In genomic region chr2:160752475-160753330, GRCh38 we compare ENCODE assay signal across 12 cellular contexts.
DNase-seq lines count a peak whose midpoint lies in the region; ATAC-seq and TF ChIP-seq lines count a peak whose summit lies in the region.
"Had no signal": no experiment of that assay in that cellular context is flagged by ENCODE, and none has a peak within 500 bp of the region (broad histone marks: within the 10 kb centered on the region; RNA-seq: fewer than 3 reads in every experiment).

No MANE protein-coding gene starts in this region.

- no peaks in the 10 kb centered on the region for H3K27me3 ChIP-seq in SJSA1 (replicated peaks)

- ATAC-seq in activated CD4-positive, alpha-beta T cell treated with anti-CD3 and anti-CD28 coated beads for 36 hours = no peak
- ATAC-seq in GM19452 (IDR thresholded peaks at IDR 0.05; ENCODE audit: unreplicated experiment) = no peak

- peaks cover 14% of the 10 kb centered on the region for H3K9me3 Mint-ChIP-seq in activated CD4-positive, alpha-beta T cell treated with anti-CD3 and anti-CD28 coated beads for 36 hours (ENCODE audit: low read depth)
- H3K9me3 Mint-ChIP-seq in stimulated activated naive CD8-positive, alpha-beta T cell treated with anti-CD3 and anti-CD28 coated beads, Interleukin-15, Interleukin-2, amounts not matched to agents 100 ng/mL and 50 ng/mL, for 24 hours = peaks cover 12% of the 10 kb centered on the region

- H3K4me1 Mint-ChIP-seq in activated CD4-positive, alpha-beta T cell treated with anti-CD3 and anti-CD28 coated beads for 36 hours = peaks cover 4% of the 10 kb centered on the region
- peaks cover 9% of the 10 kb centered on the region for H3K4me1 Mint-ChIP-seq in stimulated activated naive CD8-positive, alpha-beta T cell treated with anti-CD3 and anti-CD28 coated beads, Interleukin-15, Interleukin-2, amounts not matched to agents 100 ng/mL and 50 ng/mL, for 24 hours (ENCODE audit: low read depth)
- H3K4me1 Mint-ChIP-seq: memory B cell had no signal

- peaks cover 5% of the 10 kb centered on the region for H3K36me3 Mint-ChIP-seq in activated CD4-positive, alpha-beta T cell treated with anti-CD3 and anti-CD28 coated beads for 36 hours (ENCODE audit: low read depth)
- peaks cover 9% of the 10 kb centered on the region for H3K36me3 Mint-ChIP-seq in stimulated activated naive CD8-positive, alpha-beta T cell treated with anti-CD3 and anti-CD28 coated beads, Interleukin-15, Interleukin-2, amounts not matched to agents 100 ng/mL and 50 ng/mL, for 24 hours (ENCODE audit: low read depth)
- H3K36me3 Mint-ChIP-seq: memory B cell had no signal

- peaks cover 30% of the 10 kb centered on the region for H3K4me1 ChIP-seq in SJSA1 (replicated peaks)

- H3K4me3 Mint-ChIP-seq in activated CD4-positive, alpha-beta T cell treated with anti-CD3 and anti-CD28 coated beads for 36 hours = no peak overlapping the region
- H3K4me3 Mint-ChIP-seq in stimulated activated naive CD8-positive, alpha-beta T cell treated with anti-CD3 and anti-CD28 coated beads, Interleukin-15, Interleukin-2, amounts not matched to agents 100 ng/mL and 50 ng/mL, for 24 hours = no peak overlapping the region
- H3K4me3 Mint-ChIP-seq: memory B cell; T-helper 1 cell treated with Interleukin-12 subunit alpha and Interleukin-12 subunit beta and Interleukin-4 antibody, amounts not matched to agents 30 μg/mL and 1 μg/mL, for 36 hours had no signal

- no peaks in the 10 kb centered on the region for H3K9me3 ChIP-seq in SJSA1 (replicated peaks)

- H3K27ac Mint-ChIP-seq in activated CD4-positive, alpha-beta T cell treated with anti-CD3 and anti-CD28 coated beads for 36 hours = no peak overlapping the region
- peak overlapping the region; percentile 34 for H3K27ac Mint-ChIP-seq in stimulated activated naive CD8-positive, alpha-beta T cell treated with anti-CD3 and anti-CD28 coated beads, Interleukin-15, Interleukin-2, amounts not matched to agents 100 ng/mL and 50 ng/mL, for 24 hours
- H3K27ac Mint-ChIP-seq: memory B cell; T-helper 1 cell treated with Interleukin-12 subunit alpha and Interleukin-12 subunit beta and Interleukin-4 antibody, amounts not matched to agents 30 μg/mL and 1 μg/mL, for 36 hours had no signal

- peak; percentile 8 for DNase-seq in activated CD4-positive, alpha-beta T cell treated with anti-CD3 and anti-CD28 coated beads for 36 hours
- DNase-seq in activated CD4-positive, alpha-beta T cell treated with anti-CD3 and anti-CD28 coated beads, Interleukin-2, amount 50 U/mL, for 1 hour = no peak
- DNase-seq in SJSA1 (ENCODE audit: low read depth in 1 of 2, low spot score in 2 of 2) (peak; percentile 44 to 61), fibroblast of pulmonary artery (ENCODE audit: low read depth) (peak; percentile 50), NCI-H748 treated with DMSO at 0.1 percent for 48 hours (lab: John Stamatoyannopoulos, UW) (no peak), DMS153 treated with DMSO at 0.1 percent for 48 hours (lab: John Stamatoyannopoulos, UW; ENCODE audit: unreplicated experiment) (no peak)
- DNase-seq: NCI-H510A treated with DMSO at 0.1 percent for 48 hours had no signal

- TF ChIP-seq CTCF in fibroblast of pulmonary artery (IDR thresholded peaks at IDR 0.05; ENCODE audit: low read length, missing control alignments) = no peak

- CTCF ChIA-PET in activated CD4-positive, alpha-beta T cell treated with anti-CD3 and anti-CD28 coated beads for 36 hours (lab: Charles Lee) = no interaction called here

- H3K27me3 Mint-ChIP-seq in activated CD4-positive, alpha-beta T cell treated with anti-CD3 and anti-CD28 coated beads for 36 hours = peaks cover 2% of the 10 kb centered on the region
- peaks cover 12% of the 10 kb centered on the region for H3K27me3 Mint-ChIP-seq in stimulated activated naive CD8-positive, alpha-beta T cell treated with anti-CD3 and anti-CD28 coated beads, Interleukin-15, Interleukin-2, amounts not matched to agents 100 ng/mL and 50 ng/mL, for 24 hours

- no peak overlapping the region for H3K4me3 ChIP-seq in SJSA1
- H3K4me3 ChIP-seq in fibroblast of pulmonary artery (replicated peaks; ENCODE audit: low read depth, low read length) = no peak overlapping the region

- intact Hi-C loops in activated CD4-positive, alpha-beta T cell treated with anti-CD3 and anti-CD28 coated beads for 36 hours (cut with DNase I, micrococcal nuclease) = no loop called here

- no peak overlapping the region for H3K27ac ChIP-seq in SJSA1
- H3K27ac ChIP-seq: KMS-11 had no signal

- no peaks in the 10 kb centered on the region for H3K36me3 ChIP-seq in SJSA1

- POLR2A ChIA-PET in activated CD4-positive, alpha-beta T cell treated with anti-CD3 and anti-CD28 coated beads for 36 hours (lab: Charles Lee) = no interaction called here

Comparison
In these comparisons a context has a peak if more than half of its experiments do, and no peak if none do; other contexts are left out.
1. DNase-seq: peak in activated CD4-positive, alpha-beta T cell treated with anti-CD3 and anti-CD28 coated beads for 36 hours (single experiment), SJSA1 (2 of 2) and fibroblast of pulmonary artery (single experiment); none in activated CD4-positive, alpha-beta T cell treated with anti-CD3 and anti-CD28 coated beads, Interleukin-2, amount 50 U/mL, for 1 hour (single experiment), NCI-H748 treated with DMSO at 0.1 percent for 48 hours (single experiment) and DMS153 treated with DMSO at 0.1 percent for 48 hours (single experiment).